14 cellular contexts compared by ENCODE assay signal in the genomic region with DNA sequence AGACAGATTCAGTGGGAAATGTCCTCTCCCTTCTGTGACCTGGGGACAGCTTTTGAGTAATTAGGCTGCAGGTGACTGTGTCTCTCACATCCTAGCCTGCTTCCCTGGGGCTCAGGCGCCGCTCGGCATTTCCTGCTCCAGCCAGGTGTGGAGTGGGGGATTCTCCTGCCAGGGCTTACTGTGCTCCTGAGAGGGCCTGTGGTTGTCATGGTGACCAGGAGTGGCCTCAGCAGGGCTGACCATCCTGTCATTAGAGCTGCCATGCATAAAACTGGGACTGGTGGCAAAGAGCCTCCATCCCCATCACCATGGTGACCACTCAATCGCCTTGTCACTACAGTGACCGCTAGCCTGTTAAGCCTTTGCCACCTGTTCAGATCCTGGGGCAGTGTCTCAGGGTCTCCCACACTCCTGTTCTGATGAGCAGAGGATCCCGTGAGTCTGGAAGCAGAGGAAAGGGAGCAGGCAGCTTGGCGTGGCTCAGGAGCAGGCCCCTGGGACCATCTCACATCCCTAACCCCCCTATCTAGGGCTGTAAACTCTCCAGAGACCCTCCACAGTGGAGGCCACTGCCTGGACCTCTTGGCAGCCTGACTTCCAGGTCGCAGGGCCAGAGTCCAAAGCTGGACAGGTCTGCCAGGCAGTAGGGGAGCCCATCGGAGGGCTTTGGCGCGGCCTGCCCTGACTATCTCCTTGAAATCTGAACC. TPM values are rescaled to one million over a fixed set of nuclear protein-coding genes. Genes with fewer than 3 reads are reported as not detected.
DNase-seq lines count a peak whose midpoint lies in the region; ATAC-seq and TF ChIP-seq lines count a peak whose summit lies in the region.
"Had no signal": no experiment of that assay in that cellular context is flagged by ENCODE, and none has a peak within 500 bp of the region (broad histone marks: within the 10 kb centered on the region; RNA-seq: fewer than 3 reads in every experiment).

GCK (minus strand) TSS at position 154 of the 707 bp plus-strand sequence. CDS start 486 bp downstream, outside the sequence.

- no peak for ATAC-seq in HG03108 (IDR thresholded peaks at IDR 0.05; ENCODE audit: unreplicated experiment)
- ATAC-seq: activated CD4-positive, CD25-positive, alpha-beta regulatory T cell treated with anti-CD3 and anti-CD28 coated beads, Interleukin-2, amount 50 U/mL, for 24 hours; gastroesophageal sphincter; stimulated activated naive CD8-positive, alpha-beta T cell treated with anti-CD3 and anti-CD28 coated beads, Interleukin-15, Interleukin-2, amounts not matched to agents 100 U/mL and 50 U/mL, for 24 hours had no signal

- H3K27me3 ChIP-seq in parathyroid adenoma (ENCODE audit: control insufficient read depth, insufficient read depth, low read length), result no peaks in the 10 kb centered on the region

- H3K36me3 ChIP-seq in parathyroid adenoma (ENCODE audit: control insufficient read depth, insufficient read depth, low read length), result no peaks in the 10 kb centered on the region
- H3K36me3 ChIP-seq: gastroesophageal sphincter had no signal

- peak within 1 kb of the TSS; percentile 56 for H3K27ac ChIP-seq in parathyroid adenoma
- H3K27ac ChIP-seq: C4-2B, gastroesophageal sphincter had no signal

- H3K9me3 ChIP-seq in parathyroid adenoma (ENCODE audit: control insufficient read depth, low read length), result no peaks in the 10 kb centered on the region
- H3K9me3 ChIP-seq: gastroesophageal sphincter had no signal

- H3K4me1 ChIP-seq in parathyroid adenoma, result peaks cover 30% of the 10 kb centered on the region
- H3K4me1 ChIP-seq: gastroesophageal sphincter had no signal

- no peak within 1 kb of the TSS for H3K4me3 ChIP-seq in parathyroid adenoma (ENCODE audit: low read depth, low read length)
- H3K4me3 ChIP-seq: gastroesophageal sphincter had no signal

- peak within 1 kb of the TSS; percentile 19 for H3K9ac ChIP-seq in parathyroid adenoma

- peak; percentile 91 to 100 (median 95) for DNase-seq in NCI-H1417 (lab: John Stamatoyannopoulos, UW)
- peak; percentile 88 for DNase-seq in NCI-H2227 (lab: John Stamatoyannopoulos, UW; ENCODE audit: unreplicated experiment)
- peak; percentile 87 for DNase-seq in cerebellum (ENCODE audit: low spot score)
- no peak for DNase-seq in COLO829 (ENCODE audit: low spot score)
- DNase-seq in KG1 (lab: John Stamatoyannopoulos, UW), result no peak
- DNase-seq: IMR-90; islet precursor cell; NCI-H1694 treated with DMSO at 0.1 percent for 48 hours; stimulated activated naive CD8-positive, alpha-beta T cell treated with anti-CD3 and anti-CD28 coated beads, Interleukin-15, Interleukin-2, amounts not matched to agents 100 U/mL and 50 U/mL, for 24 hours had no signal

- no peaks in the 10 kb centered on the region for H3K79me2 ChIP-seq in parathyroid adenoma

- TF ChIP-seq CTCF in parathyroid adenoma (IDR thresholded peaks at IDR 0.05), result no peak

- H2AFZ ChIP-seq in parathyroid adenoma, result peak within 1 kb of the TSS; percentile 97

- H3K4me2 ChIP-seq in parathyroid adenoma (ENCODE audit: low read length), result no peak within 1 kb of the TSS

RNA-seq across cellular contexts. Expression of gene GCK, which starts in this region (rescaled TPM):
- 7.7 TPM for total RNA-seq in cerebellum

Comparison
In these comparisons a context has a peak if more than half of its experiments do, and no peak if none do; other contexts are left out.
1. DNase-seq: peak in NCI-H1417 (3 of 3), NCI-H2227 (single experiment) and cerebellum (single experiment); none in COLO829 (single experiment) and KG1 (single experiment).